30 cellular contexts compared by ENCODE assay signal in the genomic region with DNA sequence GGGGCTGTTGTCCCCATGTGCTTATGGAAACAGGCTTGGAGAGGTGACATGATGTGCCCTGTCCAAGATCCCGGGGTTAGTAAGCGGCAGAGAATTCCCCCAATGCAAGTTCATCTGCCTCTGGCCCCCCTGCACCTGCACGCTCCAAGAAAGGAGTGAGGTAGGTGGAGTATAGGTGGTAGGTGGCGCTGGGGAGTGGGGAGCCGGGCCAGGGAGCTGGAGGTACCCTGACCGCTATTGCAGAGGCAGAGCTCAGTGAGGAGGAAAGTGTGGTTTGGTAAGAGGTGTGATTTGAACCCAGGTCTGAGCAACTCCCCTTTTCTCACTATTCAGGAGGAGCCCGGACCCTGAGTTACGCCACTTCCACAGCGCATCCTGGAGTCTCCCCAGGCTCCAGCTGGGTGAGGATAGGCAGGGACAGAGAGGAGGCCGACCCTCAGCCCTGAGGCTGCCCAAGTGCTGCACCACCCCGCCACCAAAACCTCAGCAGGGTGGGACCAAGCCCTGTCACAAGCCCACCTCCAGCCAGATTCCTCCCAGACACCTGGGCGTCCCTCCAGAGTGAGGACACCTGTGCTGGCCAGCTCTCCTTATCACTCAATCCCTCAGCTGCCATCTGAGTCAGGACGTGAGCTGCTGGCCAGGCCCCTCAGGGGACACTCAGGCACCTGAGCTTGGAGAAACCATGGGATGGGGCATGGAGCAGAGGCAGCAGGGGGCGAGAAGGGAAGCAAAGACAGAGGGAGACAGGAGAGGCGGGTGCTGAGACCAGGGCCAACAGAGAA. TPM values are rescaled to one million over a fixed set of nuclear protein-coding genes. Genes with fewer than 3 reads are reported as not detected.
A peak's percentile ranks its signal among the peaks of the same experiment; 100 is the strongest.
DNase-seq lines count a peak whose midpoint lies in the region; ATAC-seq and TF ChIP-seq lines count a peak whose summit lies in the region.
"Had no signal": no experiment of that assay in that cellular context is flagged by ENCODE, and none has a peak within 500 bp of the region (broad histone marks: within the 10 kb centered on the region; RNA-seq: fewer than 3 reads in every experiment).

No MANE protein-coding gene starts in this region.

- H2BK15ac ChIP-seq in neuronal stem cell (ENCODE audit: low read length) = peak overlapping the region; percentile 80

- no peaks in the 10 kb centered on the region for H3K36me3 ChIP-seq in neuronal stem cell (replicated peaks in 1 of 2; ENCODE audit: control insufficient read depth in 2 of 2, insufficient read depth in 2 of 2, low read length in 2 of 2)

- POLR2A ChIA-PET in WTC11 (lab: Charles Lee) = no interaction called here
- POLR2A ChIA-PET in HEK293T (lab: Yijun Ruan, JAX) = no interaction called here

- no peak overlapping the region for H3K4ac ChIP-seq in neuronal stem cell (ENCODE audit: low read length)

- no peak for TF ChIP-seq CTCF in C4-2B (conservative IDR thresholded peaks at IDR 0.05)
- no peak for TF ChIP-seq CTCF in WTC11 (IDR thresholded peaks at IDR 0.05)

- H3K27me3 Mint-ChIP-seq in WTC11 (ENCODE audit: low read depth) = peaks cover 10% of the 10 kb centered on the region
- H3K27me3 Mint-ChIP-seq: naive B cell had no signal

- CTCF ChIA-PET in WTC11 (lab: Charles Lee) (interaction anchor here (0.6 to 1.9 kb wide), 11 partner anchors 8 to 200 kb away, joined by 3 to 8 read pairs (median 3); no protein-coding TSS in a partner anchor), HEK293T (lab: Yijun Ruan, JAX) (no interaction called here)

- H3K9me3 Mint-ChIP-seq in WTC11 = peaks cover 13% of the 10 kb centered on the region
- H3K9me3 Mint-ChIP-seq: effector memory CD8-positive, alpha-beta T cell had no signal

- peak overlapping the region; percentile 86 for H3K23ac ChIP-seq in neuronal stem cell (ENCODE audit: low read depth, low read length, poor library complexity)

- peak overlapping the region; percentile 67 for H3K18ac ChIP-seq in neuronal stem cell (ENCODE audit: low read length)

- H3K79me1 ChIP-seq in neuronal stem cell (ENCODE audit: low read depth, low read length) = no peaks in the 10 kb centered on the region

- peaks cover 15% of the 10 kb centered on the region for H3K36me3 Mint-ChIP-seq in WTC11

- H3K14ac ChIP-seq in neuronal stem cell (ENCODE audit: low read length) = no peak overlapping the region

- H3K4me3 ChIP-seq in neuronal stem cell (ENCODE audit: low read length in 2 of 2) = no peak overlapping the region
- H3K4me3 ChIP-seq: coronary artery, left ventricle myocardium inferior, Peyer's patch, testis had no signal

- DNase-seq in WTC11 (ENCODE audit: low spot score) (no peak), left lobe of liver (ENCODE audit: low spot score) (no peak), neuronal stem cell (ENCODE audit: low spot score) (no peak), NCI-H524 (lab: John Stamatoyannopoulos, UW) (no peak), HEK293T (ENCODE audit: extremely low spot score) (no peak), KG1 (lab: John Stamatoyannopoulos, UW) (no peak), SK-N-DZ (ENCODE audit: low spot score) (no peak)
- DNase-seq: activated CD4-positive, alpha-beta T cell treated with anti-CD3 and anti-CD28 coated beads for 36 hours; activated naive CD4-positive, alpha-beta T cell; caudate nucleus; CD4-positive, alpha-beta memory T cell; DND-41; effector memory CD8-positive, alpha-beta T cell; erythroblast; IMR-90; left ventricle myocardium inferior; naive B cell; NCI-H446 treated with DMSO at 0.1 percent for 48 hours; occipital lobe; SHP77; stimulated activated naive CD4-positive, alpha-beta T cell; SW 1271 had no signal

- peaks cover 10% of the 10 kb centered on the region for H3K4me1 Mint-ChIP-seq in WTC11

- H3K4me3 Mint-ChIP-seq in WTC11 = no peak overlapping the region
- H3K4me3 Mint-ChIP-seq: activated CD4-positive, alpha-beta T cell treated with anti-CD3 and anti-CD28 coated beads for 36 hours; CD4-positive, alpha-beta memory T cell; effector memory CD8-positive, alpha-beta T cell; mesothelial cell of epicardium; naive B cell had no signal

- H2AK5ac ChIP-seq in neuronal stem cell (ENCODE audit: low read depth, low read length) = peak overlapping the region; percentile 95

- H3K4me2 ChIP-seq in neuronal stem cell (ENCODE audit: insufficient read depth, low read length, poor library complexity, severe bottlenecking) = no peak overlapping the region

- peak overlapping the region; percentile 56 for H2BK120ac ChIP-seq in neuronal stem cell (ENCODE audit: low read depth, low read length)

- H2BK12ac ChIP-seq in neuronal stem cell (ENCODE audit: low read length) = peak overlapping the region; percentile 68

- no peak overlapping the region for H4K8ac ChIP-seq in neuronal stem cell (ENCODE audit: low read depth, low read length)

- H3K9me3 ChIP-seq in neuronal stem cell (replicated peaks in 1 of 2; ENCODE audit: control insufficient read depth in 2 of 2, insufficient read depth in 1 of 2, low read depth in 1 of 2, low read length in 2 of 2) = no peaks in the 10 kb centered on the region
- H3K9me3 ChIP-seq: left ventricle myocardium inferior, Peyer's patch, testis had no signal

- ATAC-seq in WTC11 (peak; percentile 79), left lobe of liver (peak; percentile 7)
- ATAC-seq: activated CD4-positive, alpha-beta T cell treated with anti-CD3 and anti-CD28 coated beads for 36 hours; effector memory CD8-positive, alpha-beta T cell; HCT116 had no signal

- H3K9ac ChIP-seq in neuronal stem cell (ENCODE audit: low read depth, low read length, poor library complexity) = peak overlapping the region; percentile 30

- no CpG with 5 or more reads among the region's 15 CpGs for WGBS in neuronal stem cell (ENCODE audit: extremely low coverage in 2 of 2, insufficient read length in 2 of 2, insufficient replicate concordance in 1 of 2), 2 donors

- H2BK5ac ChIP-seq in neuronal stem cell (ENCODE audit: low read length) = peak overlapping the region; percentile 1

- H3K27ac Mint-ChIP-seq in WTC11 = no peak overlapping the region
- H3K27ac Mint-ChIP-seq: activated CD4-positive, alpha-beta T cell treated with anti-CD3 and anti-CD28 coated beads for 36 hours; effector memory CD8-positive, alpha-beta T cell had no signal

- H3K4me1 ChIP-seq in neuronal stem cell (ENCODE audit: control insufficient read depth in 2 of 2, insufficient read depth in 1 of 2, low read depth in 1 of 2, low read length in 2 of 2) = peaks cover 7 to 10% of the 10 kb centered on the region in 2 donors
- H3K4me1 ChIP-seq: testis had no signal

- H4K91ac ChIP-seq in neuronal stem cell (ENCODE audit: low read depth, low read length, poor library complexity) = no peak overlapping the region

- H3K27ac ChIP-seq in C4-2B (peak overlapping the region; percentile 38; the same call in 1 of the 2 replicates), neuronal stem cell (replicated peaks; ENCODE audit: low read length) (peak overlapping the region; percentile 9)
- H3K27ac ChIP-seq: coronary artery, left ventricle myocardium inferior, Peyer's patch, testis had no signal

- H2AFZ ChIP-seq in neuronal stem cell (ENCODE audit: low read length) = peak overlapping the region; percentile 88

- H3K27me3 ChIP-seq in neuronal stem cell (ENCODE audit: control insufficient read depth in 3 of 3, insufficient read depth in 3 of 3, low read depth in 1 of 3, low read length in 3 of 3) = peaks cover 0 to 5% (median 0%) of the 10 kb centered on the region in 3 experiments
- H3K27me3 ChIP-seq: Peyer's patch, testis had no signal

TF ChIP-seq in WTC11, 78 proteins besides CTCF, POLR2A, EP300 and RAD21:
- TF ChIP-seq RELA (CRISPR knock-in tag; IDR thresholded peaks at IDR 0.05; ENCODE audit: borderline replicate concordance) (no peak), FOXP1 (CRISPR knock-in tag; IDR thresholded peaks at IDR 0.05; ENCODE audit: borderline replicate concordance) (no peak), CBFB (CRISPR knock-in tag; IDR thresholded peaks at IDR 0.05; ENCODE audit: low read depth) (no peak), ZNF263 (CRISPR knock-in tag; IDR thresholded peaks at IDR 0.05; ENCODE audit: low read depth) (no peak), NFYB (CRISPR knock-in tag; conservative IDR thresholded peaks at IDR 0.05; ENCODE audit: low read depth) (no peak), ZNF232 (CRISPR knock-in tag; IDR thresholded peaks at IDR 0.05) (no peak), ZNF671 (CRISPR knock-in tag; IDR thresholded peaks at IDR 0.05) (no peak), GRHL2 (CRISPR knock-in tag; IDR thresholded peaks at IDR 0.05; ENCODE audit: insufficient replicate concordance, severe bottlenecking) (no peak), ZNF416 (CRISPR knock-in tag; IDR thresholded peaks at IDR 0.05) (no peak)

TF ChIP-seq in HEK293T, 16 proteins besides CTCF, POLR2A, EP300 and RAD21:
- no peak for TF ChIP-seq L3MBTL2 (conservative IDR thresholded peaks at IDR 0.05)
- no peak for TF ChIP-seq FOXK2 (IDR thresholded peaks at IDR 0.05)
- TF ChIP-seq, protein P1, sequence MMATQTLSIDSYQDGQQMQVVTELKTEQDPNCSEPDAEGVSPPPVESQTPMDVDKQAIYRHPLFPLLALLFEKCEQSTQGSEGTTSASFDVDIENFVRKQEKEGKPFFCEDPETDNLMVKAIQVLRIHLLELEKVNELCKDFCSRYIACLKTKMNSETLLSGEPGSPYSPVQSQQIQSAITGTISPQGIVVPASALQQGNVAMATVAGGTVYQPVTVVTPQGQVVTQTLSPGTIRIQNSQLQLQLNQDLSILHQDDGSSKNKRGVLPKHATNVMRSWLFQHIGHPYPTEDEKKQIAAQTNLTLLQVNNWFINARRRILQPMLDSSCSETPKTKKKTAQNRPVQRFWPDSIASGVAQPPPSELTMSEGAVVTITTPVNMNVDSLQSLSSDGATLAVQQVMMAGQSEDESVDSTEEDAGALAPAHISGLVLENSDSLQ (IDR thresholded peaks at IDR 0.05) = no peak
- no peak for TF ChIP-seq LEF1 (IDR thresholded peaks at IDR 0.05; ENCODE audit: borderline replicate concordance)
- TF ChIP-seq ELF4 (IDR thresholded peaks at IDR 0.05) = no peak
- TF ChIP-seq NFRKB (IDR thresholded peaks at IDR 0.05) = no peak
- no peak for TF ChIP-seq SP1 (IDR thresholded peaks at IDR 0.05)
- no peak for TF ChIP-seq ARNT (IDR thresholded peaks at IDR 0.05)
- TF ChIP-seq SUZ12 (IDR thresholded peaks at IDR 0.05) = no peak
- no peak for TF ChIP-seq FOXM1 (IDR thresholded peaks at IDR 0.05; ENCODE audit: borderline replicate concordance)
- TF ChIP-seq CTBP1 (IDR thresholded peaks at IDR 0.05; ENCODE audit: borderline replicate concordance) = no peak
TF ChIP-seq in HEK293T: peak in this region for 0.

RNA-seq across cellular contexts. Expression of a gene that starts 5.6 kb away (rescaled TPM):
- total RNA-seq in WTC11 (2021) = 8.0 to 9.8 TPM (median 8.4 TPM) in 3 replicates
- 188 TPM for total RNA-seq in left lobe of liver
- polyA plus RNA-seq in neuronal stem cell (2013, experiment 1 of 2) = 2.1 TPM
- polyA plus RNA-seq in neuronal stem cell (2013, experiment 2 of 2) = 2.5 TPM
- not detected in 2 replicates for polyA plus RNA-seq in SK-N-DZ (2014; cell fraction: cytosol; rRNA removed)
- not detected in 2 replicates for polyA plus RNA-seq in SK-N-DZ (2014; cell fraction: nucleus; rRNA removed)
- total RNA-seq: glomerular endothelial cell had no signal

RNA-seq across cellular contexts. Expression of a gene that starts 22.8 kb away (rescaled TPM):
- total RNA-seq in WTC11 (2021) (2.6 to 2.7 TPM (median 2.7 TPM) in 3 replicates), left lobe of liver (29.7 TPM)
- polyA plus RNA-seq in neuronal stem cell (2013, experiment 1 of 2) = 1.2 TPM
- polyA plus RNA-seq in neuronal stem cell (2013, experiment 2 of 2) = 0.97 TPM
- polyA plus RNA-seq in SK-N-DZ (2014; cell fraction: cytosol; rRNA removed) = not detected in 2 replicates
- polyA plus RNA-seq in SK-N-DZ (2014; cell fraction: nucleus; rRNA removed) = not detected in 2 replicates
- total RNA-seq: CD4-positive, alpha-beta memory T cell; glomerular endothelial cell; IMR-90; occipital lobe; pulmonary artery endothelial cell had no signal
- polyA plus RNA-seq: CD4-positive, alpha-beta memory T cell; IMR-90 had no signal

Comparison
In these comparisons a context has a peak if more than half of its experiments do, and no peak if none do; other contexts are left out.
1. RNA of a gene that starts 5.6 kb away (total RNA-seq): 188 TPM in left lobe of liver (single experiment); 8.0 to 9.8 TPM in WTC11; every median in the first group is over 10 times any median in the second.